Comparison of ENCODE assay signal across 8 cellular contexts in the genomic region with DNA sequence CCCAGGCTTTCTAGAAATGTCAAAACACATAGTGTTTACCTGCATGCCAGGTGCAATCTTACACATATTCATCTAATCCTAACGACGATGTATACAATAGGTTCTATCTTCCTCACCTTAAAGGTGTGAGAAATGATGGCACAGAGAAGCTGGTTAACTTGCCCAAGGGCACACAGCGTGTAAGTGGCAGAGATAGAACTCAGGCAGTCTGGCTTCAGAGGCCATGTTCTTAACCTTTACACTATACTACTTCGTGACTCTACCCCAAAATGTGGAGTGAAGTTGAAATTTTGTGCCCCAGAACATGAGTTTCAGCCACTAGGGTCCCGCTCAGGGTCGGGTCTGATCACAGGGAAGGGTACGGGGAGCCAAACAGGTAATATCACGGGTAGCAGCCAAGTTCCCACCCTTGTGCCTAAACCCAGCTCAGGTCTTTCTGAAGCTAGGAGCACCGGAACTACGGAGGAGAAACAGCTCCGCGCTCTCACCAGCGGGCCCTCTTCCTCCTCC. TPM values are rescaled to one million over a fixed set of nuclear protein-coding genes. Genes with fewer than 3 reads are reported as not detected.
DNase-seq lines count a peak whose midpoint lies in the region; ATAC-seq lines count a peak whose summit lies in the region.

No MANE protein-coding gene starts in this region.

- POLR2A ChIA-PET in activated CD8-positive, alpha-beta T cell treated with anti-CD3 and anti-CD28 coated beads, Interleukin-2, amount 10 ng/mL, durations not matched to agents 7 days and 5 days (lab: Charles Lee), result interaction anchor here (0.7 to 3.5 kb wide), 30 partner anchors 9 to 612 kb away, joined by 3 to 36 read pairs (median 5); partner anchors contain the start of genes CUTA, HLA-DMA, HSD17B8 and ITPR3

- peaks cover 47% of the 10 kb centered on the region for H3K4me1 Mint-ChIP-seq in activated CD8-positive, alpha-beta T cell treated with anti-CD3 and anti-CD28 coated beads, Interleukin-2, amount 10 ng/mL, durations not matched to agents 7 days and 5 days (ENCODE audit: low read depth)

- no peaks in the 10 kb centered on the region for H3K9me3 Mint-ChIP-seq in activated CD8-positive, alpha-beta T cell treated with anti-CD3 and anti-CD28 coated beads, Interleukin-2, amount 10 ng/mL, durations not matched to agents 7 days and 5 days (ENCODE audit: insufficient read depth)

- H3K36me3 Mint-ChIP-seq in activated CD8-positive, alpha-beta T cell treated with anti-CD3 and anti-CD28 coated beads, Interleukin-2, amount 10 ng/mL, durations not matched to agents 7 days and 5 days (ENCODE audit: low read depth), result peaks cover 68% of the 10 kb centered on the region

- ATAC-seq in HG02970 (IDR thresholded peaks at IDR 0.05; ENCODE audit: low FRiP score, unreplicated experiment), result peak; percentile 19
- ATAC-seq in activated CD8-positive, alpha-beta T cell treated with anti-CD3 and anti-CD28 coated beads, Interleukin-2, amount 10 ng/mL, durations not matched to agents 7 days and 5 days, result no peak
- ATAC-seq in stimulated activated naive CD8-positive, alpha-beta T cell treated with anti-CD3 and anti-CD28 coated beads, Interleukin-15, Interleukin-2, amounts not matched to agents 100 U/mL and 50 U/mL, for 24 hours, result peak; percentile 7
- no peak for ATAC-seq in GM21360 (IDR thresholded peaks at IDR 0.05; ENCODE audit: unreplicated experiment)
- ATAC-seq in GM18868 (IDR thresholded peaks at IDR 0.05; ENCODE audit: unreplicated experiment), result no peak

- H3K4me3 Mint-ChIP-seq in activated CD8-positive, alpha-beta T cell treated with anti-CD3 and anti-CD28 coated beads, Interleukin-2, amount 10 ng/mL, durations not matched to agents 7 days and 5 days, result peak overlapping the region; percentile 99

- peak; percentile 61 for DNase-seq in DMS79 treated with DMSO at 0.1 percent for 48 hours (lab: John Stamatoyannopoulos, UW)
- DNase-seq in activated CD8-positive, alpha-beta T cell treated with anti-CD3 and anti-CD28 coated beads, Interleukin-2, amount 10 ng/mL, durations not matched to agents 7 days and 5 days, result no peak
- DNase-seq in stimulated activated naive CD8-positive, alpha-beta T cell treated with anti-CD3 and anti-CD28 coated beads, Interleukin-15, Interleukin-2, amounts not matched to agents 100 U/mL and 50 U/mL, for 24 hours, result no peak
- DNase-seq in NCI-H2227 treated with DMSO at 0.1 percent for 48 hours (lab: John Stamatoyannopoulos, UW), result no peak

- CTCF ChIA-PET in activated CD8-positive, alpha-beta T cell treated with anti-CD3 and anti-CD28 coated beads, Interleukin-2, amount 10 ng/mL, durations not matched to agents 7 days and 5 days (lab: Charles Lee), result interaction anchor here (0.7 to 2.2 kb wide), 16 partner anchors 10 to 315 kb away, joined by 3 to 8 read pairs (median 3); partner anchors contain the start of genes PFDN6, RGL2 and WDR46

- peak overlapping the region; percentile 86 for H3K4me3 ChIP-seq in iPS-11a (ENCODE audit: low read depth, low read length)

- peak overlapping the region; percentile 100 for H3K27ac Mint-ChIP-seq in activated CD8-positive, alpha-beta T cell treated with anti-CD3 and anti-CD28 coated beads, Interleukin-2, amount 10 ng/mL, durations not matched to agents 7 days and 5 days

- H3K27me3 Mint-ChIP-seq in activated CD8-positive, alpha-beta T cell treated with anti-CD3 and anti-CD28 coated beads, Interleukin-2, amount 10 ng/mL, durations not matched to agents 7 days and 5 days (ENCODE audit: low read depth), result no peaks in the 10 kb centered on the region

RNA-seq across cellular contexts. Expression of gene VPS52, which starts 0.5 kb away (rescaled TPM):
- total RNA-seq in activated CD8-positive, alpha-beta T cell treated with anti-CD3 and anti-CD28 coated beads, Interleukin-2, amount 10 ng/mL, durations not matched to agents 7 days and 5 days, result 10 to 100 TPM; 59.3 to 59.5 TPM

RNA-seq across cellular contexts. Expression of gene RPS18, which starts 0.7 kb away (rescaled TPM):
- total RNA-seq in activated CD8-positive, alpha-beta T cell treated with anti-CD3 and anti-CD28 coated beads, Interleukin-2, amount 10 ng/mL, durations not matched to agents 7 days and 5 days, result 1,000 to 10,000 TPM; 2,792 to 2,813 TPM

RNA-seq across cellular contexts. Expression of gene B3GALT4, which starts 5.8 kb away (rescaled TPM):
- 10 to 100 TPM; 12.2 to 12.8 TPM for total RNA-seq in activated CD8-positive, alpha-beta T cell treated with anti-CD3 and anti-CD28 coated beads, Interleukin-2, amount 10 ng/mL, durations not matched to agents 7 days and 5 days

RNA-seq across cellular contexts. Expression of gene WDR46, which starts 17.9 kb away (rescaled TPM):
- total RNA-seq in activated CD8-positive, alpha-beta T cell treated with anti-CD3 and anti-CD28 coated beads, Interleukin-2, amount 10 ng/mL, durations not matched to agents 7 days and 5 days, result 10 to 100 TPM; 66.7 to 68.9 TPM

RNA-seq across cellular contexts. Expression of gene PFDN6, which starts 18.2 kb away (rescaled TPM):
- total RNA-seq in activated CD8-positive, alpha-beta T cell treated with anti-CD3 and anti-CD28 coated beads, Interleukin-2, amount 10 ng/mL, durations not matched to agents 7 days and 5 days, result 10 to 100 TPM; 72.0 to 78.4 TPM

Comparison
In these comparisons a context has a peak if more than half of its experiments do, and no peak if none do; other contexts are left out.
1. ATAC-seq: peak in HG02970 (single experiment) and stimulated activated naive CD8-positive, alpha-beta T cell treated with anti-CD3 and anti-CD28 coated beads, Interleukin-15, Interleukin-2, amounts not matched to agents 100 U/mL and 50 U/mL, for 24 hours (single experiment); none in activated CD8-positive, alpha-beta T cell treated with anti-CD3 and anti-CD28 coated beads, Interleukin-2, amount 10 ng/mL, durations not matched to agents 7 days and 5 days (single experiment), GM21360 (single experiment) and GM18868 (single experiment).